15 cellular contexts compared by ENCODE assay signal in the genomic region with DNA sequence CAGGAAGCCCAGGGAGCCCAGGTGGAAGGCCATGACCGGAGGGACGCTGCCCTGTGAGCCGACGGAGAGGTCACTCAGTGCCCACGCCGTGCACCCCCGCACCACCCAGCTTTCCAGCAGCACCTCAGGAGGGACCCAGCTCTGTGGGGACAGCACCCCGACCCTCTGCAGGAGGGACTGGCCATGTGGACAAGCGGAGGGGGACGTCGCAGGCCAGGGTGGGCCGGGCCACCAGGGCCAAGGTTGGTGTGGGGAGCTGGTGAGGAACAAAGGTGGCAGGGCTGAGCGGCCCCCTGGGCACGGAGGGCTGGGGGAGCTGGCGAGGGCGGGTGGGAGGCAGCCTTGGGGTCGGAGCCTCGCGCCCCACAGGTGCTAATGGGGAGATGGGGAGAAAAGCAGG. TPM values are rescaled to one million over a fixed set of nuclear protein-coding genes. Genes with fewer than 3 reads are reported as not detected.
DNase-seq lines count a peak whose midpoint lies in the region; ATAC-seq, FAIRE-seq and TF ChIP-seq lines count a peak whose summit lies in the region.
"Had no signal": no experiment of that assay in that cellular context is flagged by ENCODE, and none has a peak within 500 bp of the region (broad histone marks: within the 10 kb centered on the region; RNA-seq: fewer than 3 reads in every experiment).

No MANE protein-coding gene starts in this region.

- H2AFZ ChIP-seq in GM12878 (ENCODE audit: control insufficient read depth, low read depth, low read length), result no peak overlapping the region
- no peak overlapping the region for H2AFZ ChIP-seq in OCI-LY7 (ENCODE audit: low read length)
- H2AFZ ChIP-seq: GM23248 had no signal

- H3K4me1 ChIP-seq in right atrium auricular region (peaks cover 0 to 20% of the 10 kb centered on the region in 2 donors), GM12878 (ENCODE audit: control insufficient read depth, insufficient read depth, low read length) (no peaks in the 10 kb centered on the region), OCI-LY7 (ENCODE audit: insufficient read depth, low read length, poor library complexity, severe bottlenecking) (peaks cover 7% of the 10 kb centered on the region), tibial artery (peaks cover 0 to 19% (median 0%) of the 10 kb centered on the region in 4 donors)

- CTCF ChIA-PET in GM12878 (lab: Yijun Ruan, JAX) (interaction anchor here (1.7 kb wide), 1 partner anchor 25 kb away, joined by 5 read pairs; no protein-coding TSS in a partner anchor), OCI-LY7 (lab: Charles Lee; ENCODE audit: unreplicated experiment) (no interaction called here)

- BruUV-seq in GM12878 (replicated peaks; lab: Mats Ljungman, UMichigan) (no TSS peak), OCI-LY7 (replicated peaks; lab: Mats Ljungman, UMichigan) (no TSS peak)

- H3K27me3 ChIP-seq in right atrium auricular region (no peaks in the 10 kb centered on the region), GM12878 (replicated peaks in 1 of 2; ENCODE audit: control insufficient read depth in 2 of 2, insufficient read depth in 2 of 2, low read length in 1 of 2) (no peaks in the 10 kb centered on the region), tibial artery (no peaks in the 10 kb centered on the region)

- H4K20me1 ChIP-seq in GM12878 (ENCODE audit: control insufficient read depth, insufficient read depth), result no peaks in the 10 kb centered on the region
- peaks cover 9% of the 10 kb centered on the region; the same call in 1 of the 2 replicates for H4K20me1 ChIP-seq in OCI-LY7 (ENCODE audit: insufficient read depth, low read length)

- no peak overlapping the region for H3K27ac ChIP-seq in right atrium auricular region
- H3K27ac ChIP-seq in GM12878 (ENCODE audit: control insufficient read depth, insufficient read depth), result no peak overlapping the region
- no peak overlapping the region for H3K27ac ChIP-seq in OCI-LY7 (ENCODE audit: low read depth, low read length, poor library complexity, severe bottlenecking)
- H3K27ac ChIP-seq in tibial artery, result no peak overlapping the region
- H3K27ac ChIP-seq: GM23248 had no signal

- no peak for TF ChIP-seq RAD21 in GM12878 (IDR thresholded peaks at IDR 0.05; ENCODE audit: insufficient read depth, low read depth, low read length)

- no peaks in the 10 kb centered on the region for H3K9me2 ChIP-seq in OCI-LY7 (ENCODE audit: insufficient read depth, low read length)

- H3K9ac ChIP-seq in GM12878 (ENCODE audit: control insufficient read depth, insufficient read depth, low read length), result no peak overlapping the region
- H3K9ac ChIP-seq: GM23248 had no signal

- no peaks in the 10 kb centered on the region for H3K9me3 ChIP-seq in right atrium auricular region
- no peaks in the 10 kb centered on the region for H3K9me3 ChIP-seq in GM12878 (replicated peaks; ENCODE audit: control insufficient read depth, insufficient read depth, low read length)
- no peaks in the 10 kb centered on the region for H3K9me3 ChIP-seq in OCI-LY7 (ENCODE audit: low read length)
- H3K9me3 ChIP-seq in tibial artery, result no peaks in the 10 kb centered on the region

- TF ChIP-seq CTCF in right atrium auricular region (IDR thresholded peaks at IDR 0.05), result no peak
- no peak for TF ChIP-seq CTCF in GM12878 (IDR thresholded peaks at IDR 0.05 in 2 of 3, conservative IDR thresholded peaks at IDR 0.05 in 1 of 3; ENCODE audit: control insufficient read depth in 2 of 3, extremely low read depth in 1 of 3, insufficient read depth in 1 of 3, low read depth in 3 of 3, low read length in 3 of 3)
- no peak for TF ChIP-seq CTCF in OCI-LY7 (conservative IDR thresholded peaks at IDR 0.05; ENCODE audit: low read length)
- no peak for TF ChIP-seq CTCF in tibial artery (IDR thresholded peaks at IDR 0.05)

- DNase-seq in left cardiac atrium, result peak; percentile 12
- no peak for DNase-seq in right atrium auricular region (ENCODE audit: low spot score)
- no peak for DNase-seq in GM12878 (ENCODE audit: low read depth, low spot score)
- DNase-seq in mesenteric fat pad (ENCODE audit: low spot score), result peak; percentile 71
- DNase-seq in OCI-LY7 (ENCODE audit: low spot score), result no peak
- DNase-seq in OCI-M2 (lab: John Stamatoyannopoulos, UW; ENCODE audit: unreplicated experiment), result no peak
- DNase-seq in tibial artery, result no peak
- DNase-seq: 8988T; C1 segment of cervical spinal cord; CD4-positive, alpha-beta memory T cell; DMS79 treated with DMSO at 0.1 percent for 48 hours; EL; GM23248 had no signal

- TF ChIP-seq POLR2A in GM12878 (IDR thresholded peaks at IDR 0.05; ENCODE audit: low read depth, low read length), result 0 out of 2 replicates have a peak, but pooled peaks have one; percentile 45

- H3K36me3 ChIP-seq in right atrium auricular region, result peaks cover 73% of the 10 kb centered on the region
- H3K36me3 ChIP-seq in GM12878 (ENCODE audit: control insufficient read depth in 2 of 2, insufficient read depth in 2 of 2, low read length in 1 of 2), result peaks cover 8 to 48% of the 10 kb centered on the region in 2 experiments; a peak in 3 of 4 replicates
- peaks cover 84% of the 10 kb centered on the region for H3K36me3 ChIP-seq in OCI-LY7 (ENCODE audit: insufficient read depth, low read length)
- H3K36me3 ChIP-seq in tibial artery, result peaks cover 75 to 83% (median 82%) of the 10 kb centered on the region in 3 donors

- SMC1A ChIA-PET in GM12878 (lab: Charles Lee; ENCODE audit: uncharacterized antibody, unreplicated experiment), result no interaction called here

- H3K79me2 ChIP-seq in GM12878 (ENCODE audit: control insufficient read depth, insufficient read depth, low read length), result no peaks in the 10 kb centered on the region; the same call in 1 of the 2 replicates
- peaks cover 19% of the 10 kb centered on the region; the same call in 1 of the 2 replicates for H3K79me2 ChIP-seq in OCI-LY7 (ENCODE audit: insufficient read depth, low read depth, low read length)

- WGBS in GM12878 (ENCODE audit: insufficient coverage, insufficient replicate concordance, low lambda C conversion rate, missing lambda C conversion rate), result 92% methylated on average over 16 of the region's 19 CpGs

- H3K4me2 ChIP-seq in GM12878 (ENCODE audit: control insufficient read depth, insufficient read depth), result no peak overlapping the region
- H3K4me2 ChIP-seq in OCI-LY7 (ENCODE audit: low read length), result no peak overlapping the region

- ATAC-seq in left cardiac atrium, result no peak
- ATAC-seq in GM12878, result no peak

- intact Hi-C loops in left cardiac atrium (cut with DNase I) (no loop called here), GM12878 (cut with micrococcal nuclease; ENCODE audit: unreplicated experiment) (no loop called here), OCI-LY7 (cut with micrococcal nuclease; ENCODE audit: unreplicated experiment) (no loop called here), tibial artery (cut with DNase I; ENCODE audit: low total_unique reads) (no loop called here)

- in situ Hi-C loops in GM12878 (cut with MboI), result no loop called here

- H3K4me3 ChIP-seq in right atrium auricular region (no peak overlapping the region), GM12878 (no peak overlapping the region), OCI-LY7 (ENCODE audit: low read depth, low read length, poor library complexity, severe bottlenecking) (no peak overlapping the region), tibial artery (no peak overlapping the region)
- H3K4me3 ChIP-seq: GM23248 had no signal

- POLR2A ChIA-PET in GM12878 (lab: Charles Lee) (no interaction called here), OCI-LY7 (lab: Charles Lee) (interaction anchor here (0.7 kb wide), 1 partner anchor 22 kb away, joined by 3 read pairs; no protein-coding TSS in a partner anchor)

- no peak for FAIRE-seq in GM12878 (lab: Jason Lieb, UNC)
- FAIRE-seq: G401.6, H54 had no signal

- RAD21 ChIA-PET in GM12878 (lab: Charles Lee; ENCODE audit: unreplicated experiment), result no interaction called here

- no peak for TF ChIP-seq EP300 in GM12878 (IDR thresholded peaks at IDR 0.05; ENCODE audit: borderline replicate concordance in 1 of 2, control insufficient read depth in 1 of 2, low read depth in 2 of 2, low read length in 2 of 2)

RNA-seq across cellular contexts. Expression of gene NADK, which starts 22.8 kb away (rescaled TPM):
- total RNA-seq in left cardiac atrium, result 10 to 100 TPM; 39.4 to 53.9 TPM
- total RNA-seq in right atrium auricular region, result 10 to 100 TPM; 26.5 to 51.5 TPM
- total RNA-seq in GM12878 (2013; cell fraction: nucleolus; rRNA removed), result 113 and 124 TPM in 2 replicates
- total RNA-seq in GM12878 (2014; rRNA removed), result 46.5 and 49.1 TPM in 2 replicates
- total RNA-seq in GM12878 (2014; rRNA removed; fragmentation: Illumina TruSeq; extraction: Trizol), result 27.0 and 30.2 TPM in 2 replicates
- total RNA-seq in GM12878 (2021), result 78.7 and 93.2 TPM in 2 replicates
- polyA plus RNA-seq in GM12878 (2011; ENCODE audit: low read depth), result 36.7 TPM
- 48.7 and 62.6 TPM in 2 replicates for polyA plus RNA-seq in GM12878 (2011; rRNA removed)
- polyA plus RNA-seq in GM12878 (2011; cell fraction: cytosol; rRNA removed), result 72.7 and 78.2 TPM in 2 replicates
- 242 and 315 TPM in 2 replicates for polyA plus RNA-seq in GM12878 (2011; cell fraction: nucleus; rRNA removed)
- 42.3 and 46.1 TPM in 2 replicates for polyA plus RNA-seq in GM12878 (2012)
- 10.6 and 32.9 TPM in 2 replicates for polyA plus RNA-seq in GM12878 (2014; fragmentation: Illumina TruSeq; extraction: Trizol)
- 1 to 10 TPM; 1.1 to 3.6 TPM for polyA plus RNA-seq in GM12878 (2014; fragmentation: Nextera tagmentation; extraction: Ambion mirVana)
- 70.8 and 75.2 TPM in 2 replicates for polyA plus RNA-seq in GM12878 (2014; rRNA removed)
- 10 to 100 TPM; 44.6 to 60.6 TPM for polyA plus RNA-seq in GM12878 (2016; fragmentation: Nextera tagmentation; extraction: Ambion mirVana)
- polyA minus RNA-seq in GM12878 (2011; rRNA and poly(A)+ RNA removed), result 21.1 and 51.6 TPM in 2 replicates
- 29.9 and 30.3 TPM in 2 replicates for polyA minus RNA-seq in GM12878 (2011; cell fraction: cytosol; rRNA and poly(A)+ RNA removed)
- polyA minus RNA-seq in GM12878 (2011; cell fraction: nucleus; rRNA and poly(A)+ RNA removed), result 39.2 and 54.4 TPM in 2 replicates
- 165 TPM for total RNA-seq in mesenteric fat pad
- 144 and 156 TPM in 2 replicates for total RNA-seq in OCI-LY7 (2014; rRNA removed; shearing (Covaris generic))
- total RNA-seq in OCI-LY7 (2022), result 173 and 184 TPM in 2 replicates

RNA-seq across cellular contexts. Expression of gene CDK11A, which starts 31.3 kb away (rescaled TPM):
- total RNA-seq in left cardiac atrium, result 10 to 100 TPM; 19.1 to 21.1 TPM
- total RNA-seq in right atrium auricular region, result 1 to 10 TPM; 4.3 to 8.2 TPM
- total RNA-seq in GM12878 (2013; cell fraction: nucleolus; rRNA removed), result 45.6 and 46.9 TPM in 2 replicates
- total RNA-seq in GM12878 (2014; rRNA removed), result 19.3 and 29.4 TPM in 2 replicates
- 20.1 and 22.0 TPM in 2 replicates for total RNA-seq in GM12878 (2014; rRNA removed; fragmentation: Illumina TruSeq; extraction: Trizol)
- total RNA-seq in GM12878 (2021), result 37.0 and 46.0 TPM in 2 replicates
- 32.2 TPM for polyA plus RNA-seq in GM12878 (2011; ENCODE audit: low read depth)
- polyA plus RNA-seq in GM12878 (2011; rRNA removed), result 3.6 and 7.4 TPM in 2 replicates
- polyA plus RNA-seq in GM12878 (2011; cell fraction: cytosol; rRNA removed), result 10.7 and 16.9 TPM in 2 replicates
- 166 and 242 TPM in 2 replicates for polyA plus RNA-seq in GM12878 (2011; cell fraction: nucleus; rRNA removed)
- 30.6 and 44.2 TPM in 2 replicates for polyA plus RNA-seq in GM12878 (2012)
- 20.1 and 30.0 TPM in 2 replicates for polyA plus RNA-seq in GM12878 (2014; fragmentation: Illumina TruSeq; extraction: Trizol)
- polyA plus RNA-seq in GM12878 (2014; fragmentation: Nextera tagmentation; extraction: Ambion mirVana), result 1 to 10 TPM; 5.1 to 9.0 TPM
- 37.4 and 52.0 TPM in 2 replicates for polyA plus RNA-seq in GM12878 (2014; rRNA removed)
- polyA plus RNA-seq in GM12878 (2016; fragmentation: Nextera tagmentation; extraction: Ambion mirVana), result 10 to 100 TPM; 24.0 to 27.8 TPM
- polyA minus RNA-seq in GM12878 (2011; rRNA and poly(A)+ RNA removed), result 9.1 and 11.0 TPM in 2 replicates
- polyA minus RNA-seq in GM12878 (2011; cell fraction: cytosol; rRNA and poly(A)+ RNA removed), result 69.0 and 71.3 TPM in 2 replicates
- polyA minus RNA-seq in GM12878 (2011; cell fraction: nucleus; rRNA and poly(A)+ RNA removed), result 23.5 and 39.3 TPM in 2 replicates
- total RNA-seq in mesenteric fat pad, result 45.5 TPM
- total RNA-seq in OCI-LY7 (2014; rRNA removed; shearing (Covaris generic)), result 50.9 and 66.1 TPM in 2 replicates
- 90.5 and 92.1 TPM in 2 replicates for total RNA-seq in OCI-LY7 (2022)

Comparison
In these comparisons a context has a peak if more than half of its experiments do, and no peak if none do; other contexts are left out.
1. DNase-seq: peak in left cardiac atrium (single experiment) and mesenteric fat pad (single experiment); none in right atrium auricular region (single experiment), GM12878 (single experiment), OCI-LY7 (single experiment), OCI-M2 (single experiment) and tibial artery (0 of 2).